24 cellular contexts compared by ENCODE assay signal in the genomic region with DNA sequence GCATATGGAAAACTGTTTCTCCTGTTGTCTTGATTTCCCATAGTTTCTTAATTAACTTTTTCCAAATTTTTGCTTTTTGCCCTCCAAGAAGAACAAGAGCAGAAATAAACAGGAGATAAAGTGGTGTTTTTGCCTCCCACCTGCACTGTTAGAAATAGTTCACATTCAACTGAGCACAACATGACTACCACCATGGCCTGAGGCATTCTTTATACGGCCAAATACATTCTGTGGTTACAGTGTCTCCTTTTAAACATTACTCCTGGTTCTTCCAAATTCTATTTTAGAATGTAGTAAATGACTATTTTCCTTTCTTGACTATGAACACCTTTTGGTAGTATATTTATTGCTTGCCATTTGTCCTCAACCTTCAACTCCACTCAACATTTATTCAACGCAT.
DNase-seq lines count a peak whose midpoint lies in the region; ATAC-seq, FAIRE-seq and TF ChIP-seq lines count a peak whose summit lies in the region.
"Had no signal": no experiment of that assay in that cellular context is flagged by ENCODE, and none has a peak within 500 bp of the region (broad histone marks: within the 10 kb centered on the region; RNA-seq: fewer than 3 reads in every experiment).

No MANE protein-coding gene starts in this region.

- no peak overlapping the region for H2AFZ ChIP-seq in HepG2 (ENCODE audit: low read length)

- TF ChIP-seq RAD21 in HepG2 (CRISPR knock-in tag; IDR thresholded peaks at IDR 0.05) = no peak

- no peak for TF ChIP-seq POLR2A in HepG2 (IDR thresholded peaks at IDR 0.05; ENCODE audit: insufficient read depth in 1 of 2, low read depth in 2 of 2, low read length in 2 of 2)
- TF ChIP-seq POLR2A in right lobe of liver (IDR thresholded peaks at IDR 0.05) = no peak

- H3K36me3 ChIP-seq in HepG2 (replicated peaks in 1 of 2; ENCODE audit: control insufficient read depth in 1 of 2, insufficient read depth in 2 of 2, low read length in 2 of 2) = peaks cover 13 to 56% of the 10 kb centered on the region in 2 experiments
- peaks cover 0 to 4% (median 0%) of the 10 kb centered on the region in 4 donors for H3K36me3 ChIP-seq in right lobe of liver

- no peak overlapping the region for H3K4me2 ChIP-seq in HepG2 (ENCODE audit: low read depth, low read length)
- H3K4me2 ChIP-seq: SK-N-SH had no signal

- H3K27ac ChIP-seq in HepG2 (ENCODE audit: extremely low read length, insufficient read depth, low read length) (peak overlapping the region; percentile 60), right lobe of liver (peak overlapping the region in 1 of 3 donors; percentile 61)
- H3K27ac ChIP-seq: HL-60 had no signal

- 98% methylated on average over 1 of the region's 2 CpGs for WGBS in HepG2 (ENCODE audit: low lambda C conversion rate)
- WGBS in right lobe of liver (ENCODE audit: insufficient coverage, low coverage, low lambda C conversion rate, missing lambda C conversion rate) = 55% methylated on average over 2 of the region's 2 CpGs

- no peaks in the 10 kb centered on the region; the same call in 1 of the 2 replicates for H4K20me1 ChIP-seq in HepG2 (ENCODE audit: insufficient read depth, low read length)

- TF ChIP-seq EP300 in HepG2 (IDR thresholded peaks at IDR 0.05; ENCODE audit: low read depth in 2 of 2, low read length in 2 of 2) = no peak
- TF ChIP-seq EP300 in HepG2 (CRISPR knock-in tag; IDR thresholded peaks at IDR 0.05; ENCODE audit: borderline replicate concordance) = no peak

- H3K27me3 ChIP-seq in HepG2 (ENCODE audit: control insufficient read depth in 1 of 2, insufficient read depth in 2 of 2, low read length in 2 of 2) (no peaks in the 10 kb centered on the region), right lobe of liver (no peaks in the 10 kb centered on the region)

- in situ Hi-C loops in HepG2 (cut with HindIII; ENCODE audit: extremely low pct_ligation_motif_present, low pct_unique_long_range_greater_than_20kb) = loop anchor here (25.0 kb wide), 1 partner anchor 450 kb away; a partner anchor contains a TSS

- ATAC-seq in HepG2 (no peak), right lobe of liver (no peak)

- CTCF ChIA-PET in HepG2 (lab: Yijun Ruan, JAX; ENCODE audit: low intra/inter-chr PET ratio, low total read pairs) = no interaction called here

- no TSS peak for BruUV-seq in HepG2 (replicated peaks; lab: Mats Ljungman, UMichigan)

- no peak for FAIRE-seq in HepG2 (lab: Jason Lieb, UNC)
- FAIRE-seq: GM18507, H1 had no signal

- H3K79me2 ChIP-seq in HepG2 (ENCODE audit: insufficient read depth, low read length) = no peaks in the 10 kb centered on the region

- peaks cover 28% of the 10 kb centered on the region for H3K4me1 ChIP-seq in HepG2 (ENCODE audit: insufficient read depth, low read length)
- H3K4me1 ChIP-seq in right lobe of liver = peaks cover 0 to 8% (median 0%) of the 10 kb centered on the region in 4 donors

- no peak overlapping the region for H3K9ac ChIP-seq in HepG2 (ENCODE audit: insufficient read depth, low read depth, low read length)
- H3K9ac ChIP-seq: SK-N-SH had no signal

- no peak for TF ChIP-seq CTCF in HepG2 (CRISPR knock-in tag; IDR thresholded peaks at IDR 0.05)
- no peak for TF ChIP-seq CTCF in right lobe of liver (IDR thresholded peaks at IDR 0.05)
- TF ChIP-seq CTCF in epithelial cell of esophagus (IDR thresholded peaks at IDR 0.05; ENCODE audit: insufficient read depth, low read depth, low read length, missing control alignments) = no peak

- POLR2A ChIA-PET in HepG2 (lab: Yijun Ruan, JAX) = no interaction called here

- no peak overlapping the region for H3K4me3 ChIP-seq in HepG2 (replicated peaks in 1 of 3; ENCODE audit: insufficient read depth in 1 of 3, low read depth in 2 of 3, low read length in 3 of 3)
- no peak overlapping the region for H3K4me3 ChIP-seq in right lobe of liver
- no peak overlapping the region for H3K4me3 ChIP-seq in epithelial cell of esophagus (ENCODE audit: low read length)

- intact Hi-C loops in HepG2 (cut with micrococcal nuclease; ENCODE audit: unreplicated experiment) (no loop called here), right lobe of liver (cut with DNase I) (no loop called here)

- H3K9me3 ChIP-seq in HepG2 (ENCODE audit: low read length) (peaks cover 5% of the 10 kb centered on the region; the same call in 1 of the 2 replicates), right lobe of liver (no peaks in the 10 kb centered on the region)
- H3K9me3 ChIP-seq: SK-N-SH had no signal

- DNase-seq in HepG2 (ENCODE audit: low spot score) (no peak), right lobe of liver (no peak), RPMI7951 (ENCODE audit: low read depth) (peak; percentile 51), epithelial cell of esophagus (ENCODE audit: low read depth) (peak; percentile 24), renal cortical epithelial cell (ENCODE audit: low read depth) (peak; percentile 80), cerebellar nuclear complex (lab: John Stamatoyannopoulos, UW) (no peak), NCI-H2196 treated with DMSO at 0.1 percent for 48 hours (lab: John Stamatoyannopoulos, UW; ENCODE audit: unreplicated experiment) (no peak), NCI-H2081 treated with DMSO at 0.1 percent for 48 hours (lab: John Stamatoyannopoulos, UW) (no peak)
- DNase-seq: 8988T, DMS 273 treated with DMSO at 0.1 percent for 48 hours, DND-41, GF-D8, Karpas-422, MM.1S, NCI-H1092, NCI-H1436 treated with DMSO at 0.1 percent for 48 hours, NCI-H2029 treated with DMSO at 0.1 percent for 48 hours, NCI-H510A, NCI-H774, SHP77, SK-N-SH had no signal

TF ChIP-seq in HepG2, 621 proteins besides CTCF, POLR2A, EP300 and RAD21:
- no peak for TF ChIP-seq ZNF749 (CRISPR knock-in tag; IDR thresholded peaks at IDR 0.05; ENCODE audit: borderline replicate concordance)
- no peak for TF ChIP-seq ZNF143 (CRISPR knock-in tag; IDR thresholded peaks at IDR 0.05)
- TF ChIP-seq, protein P1, sequence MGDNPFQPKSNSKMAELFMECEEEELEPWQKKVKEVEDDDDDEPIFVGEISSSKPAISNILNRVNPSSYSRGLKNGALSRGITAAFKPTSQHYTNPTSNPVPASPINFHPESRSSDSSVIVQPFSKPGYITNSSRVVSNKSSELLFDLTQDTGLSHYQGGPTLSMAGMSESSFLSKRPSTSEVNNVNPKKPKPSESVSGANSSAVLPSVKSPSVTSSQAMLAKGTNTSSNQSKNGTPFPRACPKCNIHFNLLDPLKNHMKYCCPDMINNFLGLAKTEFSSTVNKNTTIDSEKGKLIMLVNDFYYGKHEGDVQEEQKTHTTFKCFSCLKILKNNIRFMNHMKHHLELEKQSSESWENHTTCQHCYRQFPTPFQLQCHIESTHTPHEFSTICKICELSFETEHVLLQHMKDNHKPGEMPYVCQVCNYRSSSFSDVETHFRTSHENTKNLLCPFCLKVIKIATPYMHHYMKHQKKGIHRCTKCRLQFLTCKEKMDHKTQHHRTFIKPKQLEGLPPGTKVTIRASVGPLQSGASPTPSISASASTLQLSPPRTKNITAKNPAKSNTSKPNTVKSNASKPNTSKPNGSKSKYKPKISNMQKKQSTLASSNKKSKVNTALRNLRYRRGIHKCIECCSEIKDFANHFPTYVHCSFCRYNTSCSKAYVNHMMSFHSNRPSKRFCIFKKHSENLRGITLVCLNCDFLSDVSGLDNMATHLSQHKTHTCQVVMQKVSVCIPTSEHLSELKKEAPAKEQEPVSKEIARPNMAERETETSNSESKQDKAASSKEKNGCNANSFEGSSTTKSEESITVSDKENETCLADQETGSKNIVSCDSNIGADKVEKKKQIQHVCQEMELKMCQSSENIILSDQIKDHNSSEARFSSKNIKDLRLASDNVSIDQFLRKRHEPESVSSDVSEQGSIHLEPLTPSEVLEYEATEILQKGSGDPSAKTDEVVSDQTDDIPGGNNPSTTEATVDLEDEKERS (CRISPR knock-in tag; IDR thresholded peaks at IDR 0.05) = no peak
- TF ChIP-seq FOXK1 (CRISPR knock-in tag; IDR thresholded peaks at IDR 0.05; ENCODE audit: borderline replicate concordance, low read depth) = no peak
- no peak for TF ChIP-seq HMG20A (CRISPR knock-in tag; IDR thresholded peaks at IDR 0.05; ENCODE audit: borderline replicate concordance)
- TF ChIP-seq SYNCRIP (IDR thresholded peaks at IDR 0.05; ENCODE audit: insufficient read depth, low read depth, low read length) = no peak
- no peak for TF ChIP-seq NR2C2 (CRISPR knock-in tag; IDR thresholded peaks at IDR 0.05; ENCODE audit: borderline replicate concordance)
- no peak for TF ChIP-seq ZNF883 (CRISPR knock-in tag; IDR thresholded peaks at IDR 0.05; ENCODE audit: not compliant biosample characterization)
TF ChIP-seq in HepG2: peak in this region for 0.

Comparison
In these comparisons a context has a peak if more than half of its experiments do, and no peak if none do; other contexts are left out.
1. DNase-seq: peak in RPMI7951 (single experiment), epithelial cell of esophagus (single experiment) and renal cortical epithelial cell (single experiment); none in HepG2 (single experiment), right lobe of liver (0 of 3), cerebellar nuclear complex (0 of 2), NCI-H2196 treated with DMSO at 0.1 percent for 48 hours (single experiment) and NCI-H2081 treated with DMSO at 0.1 percent for 48 hours (single experiment).